2 cellular contexts compared by ENCODE assay signal in the genomic region with DNA sequence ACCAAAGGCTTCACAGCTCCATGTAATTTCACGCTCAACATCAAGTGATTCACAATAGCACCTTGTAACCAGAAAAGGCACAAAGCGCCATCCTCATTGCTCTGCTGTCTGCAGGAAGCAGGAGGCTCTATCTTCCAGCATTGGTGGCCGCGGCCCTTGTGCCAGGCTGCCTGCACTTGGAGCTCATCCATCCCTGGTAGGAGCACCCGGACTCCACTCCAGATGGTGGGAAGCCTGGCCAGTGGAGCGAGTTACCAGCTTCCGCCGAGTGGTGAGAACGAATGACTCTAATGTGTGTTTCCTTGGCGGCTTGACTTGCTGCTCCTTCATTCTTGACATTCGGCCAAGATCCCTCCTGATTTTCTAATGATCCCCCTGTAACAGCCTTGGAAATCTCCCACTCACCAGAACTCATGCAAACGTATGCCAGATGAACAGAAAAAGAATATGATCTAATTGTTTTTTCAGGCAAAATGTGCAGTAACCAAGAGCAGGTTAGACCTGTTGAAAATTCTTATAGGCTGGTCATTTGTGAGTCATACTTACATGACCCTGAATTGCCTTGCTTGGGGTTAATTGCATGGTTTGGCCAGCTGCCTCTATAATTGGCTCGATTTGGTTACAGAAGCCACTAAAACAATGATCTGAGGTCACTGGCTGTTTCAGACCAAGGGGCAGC.
TF ChIP-seq lines count a peak whose summit lies in the region.

No MANE protein-coding gene starts in this region.

TF ChIP-seq in K562, 482 proteins besides CTCF, POLR2A, EP300 and RAD21 (continued from another document):
- TF ChIP-seq, protein P1, sequence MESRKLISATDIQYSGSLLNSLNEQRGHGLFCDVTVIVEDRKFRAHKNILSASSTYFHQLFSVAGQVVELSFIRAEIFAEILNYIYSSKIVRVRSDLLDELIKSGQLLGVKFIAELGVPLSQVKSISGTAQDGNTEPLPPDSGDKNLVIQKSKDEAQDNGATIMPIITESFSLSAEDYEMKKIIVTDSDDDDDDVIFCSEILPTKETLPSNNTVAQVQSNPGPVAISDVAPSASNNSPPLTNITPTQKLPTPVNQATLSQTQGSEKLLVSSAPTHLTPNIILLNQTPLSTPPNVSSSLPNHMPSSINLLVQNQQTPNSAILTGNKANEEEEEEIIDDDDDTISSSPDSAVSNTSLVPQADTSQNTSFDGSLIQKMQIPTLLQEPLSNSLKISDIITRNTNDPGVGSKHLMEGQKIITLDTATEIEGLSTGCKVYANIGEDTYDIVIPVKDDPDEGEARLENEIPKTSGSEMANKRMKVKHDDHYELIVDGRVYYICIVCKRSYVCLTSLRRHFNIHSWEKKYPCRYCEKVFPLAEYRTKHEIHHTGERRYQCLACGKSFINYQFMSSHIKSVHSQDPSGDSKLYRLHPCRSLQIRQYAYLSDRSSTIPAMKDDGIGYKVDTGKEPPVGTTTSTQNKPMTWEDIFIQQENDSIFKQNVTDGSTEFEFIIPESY (CRISPR knock-in tag; IDR thresholded peaks at IDR 0.05): peak; percentile 45; the same call in 1 of the 2 replicates
- TF ChIP-seq, protein P2, sequence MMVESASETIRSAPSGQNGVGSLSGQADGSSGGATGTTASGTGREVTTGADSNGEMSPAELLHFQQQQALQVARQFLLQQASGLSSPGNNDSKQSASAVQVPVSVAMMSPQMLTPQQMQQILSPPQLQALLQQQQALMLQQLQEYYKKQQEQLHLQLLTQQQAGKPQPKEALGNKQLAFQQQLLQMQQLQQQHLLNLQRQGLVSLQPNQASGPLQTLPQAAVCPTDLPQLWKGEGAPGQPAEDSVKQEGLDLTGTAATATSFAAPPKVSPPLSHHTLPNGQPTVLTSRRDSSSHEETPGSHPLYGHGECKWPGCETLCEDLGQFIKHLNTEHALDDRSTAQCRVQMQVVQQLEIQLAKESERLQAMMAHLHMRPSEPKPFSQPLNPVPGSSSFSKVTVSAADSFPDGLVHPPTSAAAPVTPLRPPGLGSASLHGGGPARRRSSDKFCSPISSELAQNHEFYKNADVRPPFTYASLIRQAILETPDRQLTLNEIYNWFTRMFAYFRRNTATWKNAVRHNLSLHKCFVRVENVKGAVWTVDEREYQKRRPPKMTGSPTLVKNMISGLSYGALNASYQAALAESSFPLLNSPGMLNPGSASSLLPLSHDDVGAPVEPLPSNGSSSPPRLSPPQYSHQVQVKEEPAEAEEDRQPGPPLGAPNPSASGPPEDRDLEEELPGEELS (CRISPR knock-in tag; IDR thresholded peaks at IDR 0.05; ENCODE audit: borderline replicate concordance): no peak
- TF ChIP-seq JUND (IDR thresholded peaks at IDR 0.05; ENCODE audit: borderline replicate concordance, low read depth, low read length) (peak; percentile 59; the same call in 1 of the 2 replicates), JUND (tag; IDR thresholded peaks at IDR 0.05; ENCODE audit: borderline replicate concordance, low read depth, low read length) (no peak), TAF15 (IDR thresholded peaks at IDR 0.05; ENCODE audit: low read depth, low read length) (no peak), FOSL1 (tag; conservative IDR thresholded peaks at IDR 0.05) (peak; percentile 85), CBFA2T2 (conservative IDR thresholded peaks at IDR 0.05) (no peak), SOX6 (IDR thresholded peaks at IDR 0.05) (peak; percentile 13; the same call in 1 of the 2 replicates), SREBF2 (CRISPR knock-in tag; IDR thresholded peaks at IDR 0.05) (no peak), GATAD2B (IDR thresholded peaks at IDR 0.05; ENCODE audit: borderline replicate concordance) (no peak), STAT5B (CRISPR knock-in tag; IDR thresholded peaks at IDR 0.05) (no peak), NR2C2 (CRISPR knock-in tag; IDR thresholded peaks at IDR 0.05) (no peak), NR2C2 (tag; IDR thresholded peaks at IDR 0.05) (peak; percentile 37; the same call in 1 of the 2 replicates)
- TF ChIP-seq, protein P3, sequence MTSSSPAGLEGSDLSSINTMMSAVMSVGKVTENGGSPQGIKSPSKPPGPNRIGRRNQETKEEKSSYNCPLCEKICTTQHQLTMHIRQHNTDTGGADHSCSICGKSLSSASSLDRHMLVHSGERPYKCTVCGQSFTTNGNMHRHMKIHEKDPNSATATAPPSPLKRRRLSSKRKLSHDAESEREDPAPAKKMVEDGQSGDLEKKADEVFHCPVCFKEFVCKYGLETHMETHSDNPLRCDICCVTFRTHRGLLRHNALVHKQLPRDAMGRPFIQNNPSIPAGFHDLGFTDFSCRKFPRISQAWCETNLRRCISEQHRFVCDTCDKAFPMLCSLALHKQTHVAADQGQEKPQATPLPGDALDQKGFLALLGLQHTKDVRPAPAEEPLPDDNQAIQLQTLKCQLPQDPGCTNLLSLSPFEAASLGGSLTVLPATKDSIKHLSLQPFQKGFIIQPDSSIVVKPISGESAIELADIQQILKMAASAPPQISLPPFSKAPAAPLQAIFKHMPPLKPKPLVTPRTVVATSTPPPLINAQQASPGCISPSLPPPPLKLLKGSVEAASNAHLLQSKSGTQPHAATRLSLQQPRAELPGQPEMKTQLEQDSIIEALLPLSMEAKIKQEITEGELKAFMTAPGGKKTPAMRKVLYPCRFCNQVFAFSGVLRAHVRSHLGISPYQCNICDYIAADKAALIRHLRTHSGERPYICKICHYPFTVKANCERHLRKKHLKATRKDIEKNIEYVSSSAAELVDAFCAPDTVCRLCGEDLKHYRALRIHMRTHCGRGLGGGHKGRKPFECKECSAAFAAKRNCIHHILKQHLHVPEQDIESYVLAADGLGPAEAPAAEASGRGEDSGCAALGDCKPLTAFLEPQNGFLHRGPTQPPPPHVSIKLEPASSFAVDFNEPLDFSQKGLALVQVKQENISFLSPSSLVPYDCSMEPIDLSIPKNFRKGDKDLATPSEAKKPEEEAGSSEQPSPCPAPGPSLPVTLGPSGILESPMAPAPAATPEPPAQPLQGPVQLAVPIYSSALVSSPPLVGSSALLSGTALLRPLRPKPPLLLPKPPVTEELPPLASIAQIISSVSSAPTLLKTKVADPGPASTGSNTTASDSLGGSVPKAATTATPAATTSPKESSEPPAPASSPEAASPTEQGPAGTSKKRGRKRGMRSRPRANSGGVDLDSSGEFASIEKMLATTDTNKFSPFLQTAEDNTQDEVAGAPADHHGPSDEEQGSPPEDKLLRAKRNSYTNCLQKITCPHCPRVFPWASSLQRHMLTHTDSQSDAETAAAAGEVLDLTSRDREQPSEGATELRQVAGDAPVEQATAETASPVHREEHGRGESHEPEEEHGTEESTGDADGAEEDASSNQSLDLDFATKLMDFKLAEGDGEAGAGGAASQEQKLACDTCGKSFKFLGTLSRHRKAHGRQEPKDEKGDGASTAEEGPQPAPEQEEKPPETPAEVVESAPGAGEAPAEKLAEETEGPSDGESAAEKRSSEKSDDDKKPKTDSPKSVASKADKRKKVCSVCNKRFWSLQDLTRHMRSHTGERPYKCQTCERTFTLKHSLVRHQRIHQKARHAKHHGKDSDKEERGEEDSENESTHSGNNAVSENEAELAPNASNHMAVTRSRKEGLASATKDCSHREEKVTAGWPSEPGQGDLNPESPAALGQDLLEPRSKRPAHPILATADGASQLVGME (CRISPR knock-in tag; IDR thresholded peaks at IDR 0.05): no peak

TF ChIP-seq in HEK293T, 16 proteins besides CTCF, POLR2A, EP300 and RAD21 (continued from another document):
- TF ChIP-seq, protein P4, sequence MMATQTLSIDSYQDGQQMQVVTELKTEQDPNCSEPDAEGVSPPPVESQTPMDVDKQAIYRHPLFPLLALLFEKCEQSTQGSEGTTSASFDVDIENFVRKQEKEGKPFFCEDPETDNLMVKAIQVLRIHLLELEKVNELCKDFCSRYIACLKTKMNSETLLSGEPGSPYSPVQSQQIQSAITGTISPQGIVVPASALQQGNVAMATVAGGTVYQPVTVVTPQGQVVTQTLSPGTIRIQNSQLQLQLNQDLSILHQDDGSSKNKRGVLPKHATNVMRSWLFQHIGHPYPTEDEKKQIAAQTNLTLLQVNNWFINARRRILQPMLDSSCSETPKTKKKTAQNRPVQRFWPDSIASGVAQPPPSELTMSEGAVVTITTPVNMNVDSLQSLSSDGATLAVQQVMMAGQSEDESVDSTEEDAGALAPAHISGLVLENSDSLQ (IDR thresholded peaks at IDR 0.05): no peak
- no peak for TF ChIP-seq ARNT (IDR thresholded peaks at IDR 0.05)
- no peak for TF ChIP-seq FOXM1 (IDR thresholded peaks at IDR 0.05; ENCODE audit: borderline replicate concordance)
- TF ChIP-seq FOXK2 (IDR thresholded peaks at IDR 0.05): no peak
TF ChIP-seq in HEK293T: peak in this region for 0.
